ENCODE assay signal across 8 cellular contexts in genomic region chr17:81487487-81488275, GRCh38. TPM values are rescaled to one million over a fixed set of nuclear protein-coding genes. Genes with fewer than 3 reads are reported as not detected.
DNase-seq lines count a peak whose midpoint lies in the region; ATAC-seq and TF ChIP-seq lines count a peak whose summit lies in the region.

No MANE protein-coding gene starts in this region.

- TF ChIP-seq CTCF in GM12865 (IDR thresholded peaks at IDR 0.05; ENCODE audit: insufficient read depth, low read depth, low read length, missing control alignments) (no peak), glutamatergic neuron (IDR thresholded peaks at IDR 0.05; ENCODE audit: partially characterized antibody, unreplicated experiment) (no peak), thoracic aorta (IDR thresholded peaks at IDR 0.05) (no peak)

- peak overlapping the region; percentile 77; the same call in 1 of the 2 replicates for H3K27ac ChIP-seq in HUES6 (ENCODE audit: low read depth, low read length)
- peak overlapping the region; percentile 57 to 77 for H3K27ac ChIP-seq in thoracic aorta

- H3K4me3 ChIP-seq in GM12865 (ENCODE audit: low read depth, low read length) (peak overlapping the region; percentile 83), HUES6 (ENCODE audit: low read depth, low read length) (peak overlapping the region; percentile 63), thoracic aorta (peak overlapping the region; percentile 89)

- H3K27me3 ChIP-seq in HUES6 (ENCODE audit: control insufficient read depth, insufficient read depth, low read length) (peaks cover 33% of the 10 kb centered on the region), thoracic aorta (replicated peaks; ENCODE audit: insufficient read depth) (no peaks in the 10 kb centered on the region)

- peak overlapping the region; percentile 85 for H3K9ac ChIP-seq in HUES6 (ENCODE audit: low read length)

- H3K36me3 ChIP-seq in HUES6 (ENCODE audit: control insufficient read depth, insufficient read depth, low read length) (no peaks in the 10 kb centered on the region), thoracic aorta (no peaks in the 10 kb centered on the region)

- H3K4me3 Mint-ChIP-seq in activated naive CD4-positive, alpha-beta T cell treated with anti-CD3 and anti-CD28 coated beads, Interleukin-2, amount 10 ng/mL, durations not matched to agents 7 days and 5 days: peak overlapping the region; percentile 56
- H3K4me3 Mint-ChIP-seq in glutamatergic neuron (ENCODE audit: unreplicated experiment): no peak overlapping the region

- CTCF ChIA-PET in activated naive CD4-positive, alpha-beta T cell treated with anti-CD3 and anti-CD28 coated beads, Interleukin-2, amount 10 ng/mL, durations not matched to agents 7 days and 5 days (lab: Charles Lee): no interaction called here

- H3K4me1 Mint-ChIP-seq in activated naive CD4-positive, alpha-beta T cell treated with anti-CD3 and anti-CD28 coated beads, Interleukin-2, amount 10 ng/mL, durations not matched to agents 7 days and 5 days: peaks cover 16% of the 10 kb centered on the region
- H3K4me1 Mint-ChIP-seq in glutamatergic neuron (ENCODE audit: low read depth, unreplicated experiment): peaks cover 30% of the 10 kb centered on the region

- H3K9me3 Mint-ChIP-seq in activated naive CD4-positive, alpha-beta T cell treated with anti-CD3 and anti-CD28 coated beads, Interleukin-2, amount 10 ng/mL, durations not matched to agents 7 days and 5 days: no peaks in the 10 kb centered on the region
- peaks cover 7% of the 10 kb centered on the region for H3K9me3 Mint-ChIP-seq in glutamatergic neuron (ENCODE audit: unreplicated experiment)

- H3K9me3 ChIP-seq in HUES6 (ENCODE audit: control insufficient read depth, insufficient read depth, low read depth, low read length) (no peaks in the 10 kb centered on the region), thoracic aorta (no peaks in the 10 kb centered on the region)

- peaks cover 49% of the 10 kb centered on the region for H3K4me1 ChIP-seq in HUES6 (ENCODE audit: control insufficient read depth, insufficient read depth, low read length)
- peaks cover 8 to 26% of the 10 kb centered on the region in 2 donors for H3K4me1 ChIP-seq in thoracic aorta (ENCODE audit: control insufficient read depth in 1 of 2, low read depth in 2 of 2)

- H3K36me3 Mint-ChIP-seq in activated naive CD4-positive, alpha-beta T cell treated with anti-CD3 and anti-CD28 coated beads, Interleukin-2, amount 10 ng/mL, durations not matched to agents 7 days and 5 days: no peaks in the 10 kb centered on the region
- no peaks in the 10 kb centered on the region for H3K36me3 Mint-ChIP-seq in glutamatergic neuron (ENCODE audit: unreplicated experiment)

- no peak overlapping the region for H3K27ac Mint-ChIP-seq in activated naive CD4-positive, alpha-beta T cell treated with anti-CD3 and anti-CD28 coated beads, Interleukin-2, amount 10 ng/mL, durations not matched to agents 7 days and 5 days
- H3K27ac Mint-ChIP-seq in glutamatergic neuron (ENCODE audit: unreplicated experiment): no peak overlapping the region

- peaks cover 62% of the 10 kb centered on the region for H3K27me3 Mint-ChIP-seq in activated naive CD4-positive, alpha-beta T cell treated with anti-CD3 and anti-CD28 coated beads, Interleukin-2, amount 10 ng/mL, durations not matched to agents 7 days and 5 days
- H3K27me3 Mint-ChIP-seq in glutamatergic neuron (ENCODE audit: unreplicated experiment): peaks cover 7% of the 10 kb centered on the region

- DNase-seq in GM12865 (ENCODE audit: low read depth) (peak; percentile 84), RPMI7951 (ENCODE audit: low read depth) (peak; percentile 26), glutamatergic neuron (peak; percentile 78), occipital lobe (lab: John Stamatoyannopoulos, UW) (peak; percentile 65), thoracic aorta (ENCODE audit: low spot score) (no peak)
- peak; percentile 85 for DNase-seq in activated naive CD4-positive, alpha-beta T cell treated with anti-CD3 and anti-CD28 coated beads, Interleukin-2, amount 10 ng/mL, durations not matched to agents 7 days and 5 days

- ATAC-seq in thoracic aorta (ENCODE audit: insufficient number of reproducible peaks, low FRiP score, low read depth): peak; percentile 64
- ATAC-seq in GM21825 (IDR thresholded peaks at IDR 0.05; ENCODE audit: unreplicated experiment): no peak

RNA-seq across cellular contexts. Expression of gene ACTG1, which starts 24.9 kb away (rescaled TPM):
- 1,818 and 2,136 TPM in 2 replicates for total RNA-seq in RPMI7951 (2014; rRNA removed; shearing (Covaris generic))
- 5,342 TPM for total RNA-seq in glutamatergic neuron (ENCODE audit: unreplicated experiment)
- 3,469 TPM for total RNA-seq in occipital lobe
- 1,000 to 10,000 TPM; 4,421 to 4,935 TPM for total RNA-seq in thoracic aorta

RNA-seq across cellular contexts. Expression of gene FSCN2, which starts 40.5 kb away (rescaled TPM):
- total RNA-seq in RPMI7951 (2014; rRNA removed; shearing (Covaris generic)): not detected in 2 replicates
- total RNA-seq in glutamatergic neuron (ENCODE audit: unreplicated experiment): 6.1 TPM
- 5.6 TPM for total RNA-seq in occipital lobe
- total RNA-seq in thoracic aorta: 1 to 10 TPM; 4.2 to 9.2 TPM
